Comparison of ENCODE assay signal across 2 cellular contexts in the genomic region with DNA sequence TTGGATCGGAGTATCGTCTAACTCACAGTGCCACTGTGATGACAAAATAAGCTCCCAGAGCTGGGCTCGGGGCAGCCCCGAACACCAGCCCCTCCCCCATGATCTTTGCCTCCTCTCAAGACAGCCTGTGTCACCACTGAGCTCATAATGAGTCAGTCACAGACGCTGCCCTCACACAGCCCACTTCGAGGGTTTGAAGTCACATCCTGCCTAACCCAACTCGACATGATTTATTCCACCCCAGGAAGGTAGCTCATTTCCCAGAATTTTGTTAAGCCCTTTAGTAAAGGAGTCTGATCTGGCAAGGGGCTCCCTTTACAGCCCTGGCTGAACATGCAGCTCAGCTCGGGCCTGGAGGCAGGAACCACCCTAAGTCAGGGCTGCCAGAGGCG.
TF ChIP-seq lines count a peak whose summit lies in the region.

No MANE protein-coding gene starts in this region.

TF ChIP-seq in A549, 52 proteins besides CTCF, POLR2A, EP300 and RAD21 (continued from another document and continues in another):
- TF ChIP-seq, protein P1, sequence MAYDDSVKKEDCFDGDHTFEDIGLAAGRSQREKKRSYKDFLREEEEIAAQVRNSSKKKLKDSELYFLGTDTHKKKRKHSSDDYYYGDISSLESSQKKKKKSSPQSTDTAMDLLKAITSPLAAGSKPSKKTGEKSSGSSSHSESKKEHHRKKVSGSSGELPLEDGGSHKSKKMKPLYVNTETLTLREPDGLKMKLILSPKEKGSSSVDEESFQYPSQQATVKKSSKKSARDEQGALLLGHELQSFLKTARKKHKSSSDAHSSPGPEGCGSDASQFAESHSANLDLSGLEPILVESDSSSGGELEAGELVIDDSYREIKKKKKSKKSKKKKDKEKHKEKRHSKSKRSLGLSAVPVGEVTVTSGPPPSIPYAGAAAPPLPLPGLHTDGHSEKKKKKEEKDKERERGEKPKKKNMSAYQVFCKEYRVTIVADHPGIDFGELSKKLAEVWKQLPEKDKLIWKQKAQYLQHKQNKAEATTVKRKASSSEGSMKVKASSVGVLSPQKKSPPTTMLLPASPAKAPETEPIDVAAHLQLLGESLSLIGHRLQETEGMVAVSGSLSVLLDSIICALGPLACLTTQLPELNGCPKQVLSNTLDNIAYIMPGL (CRISPR knock-in tag; IDR thresholded peaks at IDR 0.05; ENCODE audit: borderline replicate concordance) = no peak
- TF ChIP-seq EHF (CRISPR knock-in tag; IDR thresholded peaks at IDR 0.05) (no peak), CBX8 (IDR thresholded peaks at IDR 0.05) (no peak), GATA3 (IDR thresholded peaks at IDR 0.05; ENCODE audit: borderline replicate concordance) (peak; percentile 47; the same call in 1 of the 2 replicates), NR3C1 (IDR thresholded peaks at IDR 0.05) (no peak), HEYL (CRISPR knock-in tag; IDR thresholded peaks at IDR 0.05) (no peak), JUN (IDR thresholded peaks at IDR 0.05) (peak; percentile 33 to 47; a peak in 2 of 5 replicates), HOXA7 (CRISPR knock-in tag; IDR thresholded peaks at IDR 0.05) (no peak), CHD2 (IDR thresholded peaks at IDR 0.05; ENCODE audit: low read length, partially characterized antibody) (no peak), ATOH8 (CRISPR knock-in tag; IDR thresholded peaks at IDR 0.05; ENCODE audit: low read depth) (no peak), MAZ (IDR thresholded peaks at IDR 0.05; ENCODE audit: borderline replicate concordance, low read depth, low read length) (no peak), RFX5 (IDR thresholded peaks at IDR 0.05) (no peak), TP53 (CRISPR knock-in tag; IDR thresholded peaks at IDR 0.05) (no peak), PBX3 (IDR thresholded peaks at IDR 0.05) (no peak), ZNF302 (CRISPR knock-in tag; IDR thresholded peaks at IDR 0.05) (no peak), CHD4 (IDR thresholded peaks at IDR 0.05; ENCODE audit: borderline replicate concordance) (no peak), BHLHE40 (IDR thresholded peaks at IDR 0.05; ENCODE audit: low read depth, low read length) (no peak), REST (IDR thresholded peaks at IDR 0.05) (no peak), SMC3 (IDR thresholded peaks at IDR 0.05) (peak; percentile 10; the same call in 1 of the 3 replicates), CEBPB (IDR thresholded peaks at IDR 0.05) (0 out of 4 replicates have a peak, but pooled peaks of 1 of the 2 experiments have one; percentile 10), FOSB (CRISPR knock-in tag; IDR thresholded peaks at IDR 0.05) (no peak), MYC (IDR thresholded peaks at IDR 0.05; ENCODE audit: borderline replicate concordance, low read length) (no peak), RCOR1 (IDR thresholded peaks at IDR 0.05; ENCODE audit: low read depth, low read length) (no peak)
- TF ChIP-seq, protein P2, sequence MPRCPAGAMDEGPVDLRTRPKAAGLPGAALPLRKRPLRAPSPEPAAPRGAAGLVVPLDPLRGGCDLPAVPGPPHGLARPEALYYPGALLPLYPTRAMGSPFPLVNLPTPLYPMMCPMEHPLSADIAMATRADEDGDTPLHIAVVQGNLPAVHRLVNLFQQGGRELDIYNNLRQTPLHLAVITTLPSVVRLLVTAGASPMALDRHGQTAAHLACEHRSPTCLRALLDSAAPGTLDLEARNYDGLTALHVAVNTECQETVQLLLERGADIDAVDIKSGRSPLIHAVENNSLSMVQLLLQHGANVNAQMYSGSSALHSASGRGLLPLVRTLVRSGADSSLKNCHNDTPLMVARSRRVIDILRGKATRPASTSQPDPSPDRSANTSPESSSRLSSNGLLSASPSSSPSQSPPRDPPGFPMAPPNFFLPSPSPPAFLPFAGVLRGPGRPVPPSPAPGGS (IDR thresholded peaks at IDR 0.05) = no peak
- TF ChIP-seq, protein P3, sequence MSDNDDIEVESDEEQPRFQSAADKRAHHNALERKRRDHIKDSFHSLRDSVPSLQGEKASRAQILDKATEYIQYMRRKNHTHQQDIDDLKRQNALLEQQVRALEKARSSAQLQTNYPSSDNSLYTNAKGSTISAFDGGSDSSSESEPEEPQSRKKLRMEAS (IDR thresholded peaks at IDR 0.05) = no peak; the same call in 1 of the 2 replicates

TF ChIP-seq in liver, 16 proteins besides CTCF, POLR2A, EP300 and RAD21 (continued from another document):
- TF ChIP-seq HNF4G (IDR thresholded peaks at IDR 0.05) (no peak), JUND (IDR thresholded peaks at IDR 0.05) (peak in 1 of 2 donors; percentile 74), HNF4A (conservative IDR thresholded peaks at IDR 0.05) (no peak), RXRA (IDR thresholded peaks at IDR 0.05) (no peak), EGR1 (IDR thresholded peaks at IDR 0.05; ENCODE audit: low read depth in 2 of 2) (no peak)
